1 cellular context compared by ENCODE assay signal in the genomic region with DNA sequence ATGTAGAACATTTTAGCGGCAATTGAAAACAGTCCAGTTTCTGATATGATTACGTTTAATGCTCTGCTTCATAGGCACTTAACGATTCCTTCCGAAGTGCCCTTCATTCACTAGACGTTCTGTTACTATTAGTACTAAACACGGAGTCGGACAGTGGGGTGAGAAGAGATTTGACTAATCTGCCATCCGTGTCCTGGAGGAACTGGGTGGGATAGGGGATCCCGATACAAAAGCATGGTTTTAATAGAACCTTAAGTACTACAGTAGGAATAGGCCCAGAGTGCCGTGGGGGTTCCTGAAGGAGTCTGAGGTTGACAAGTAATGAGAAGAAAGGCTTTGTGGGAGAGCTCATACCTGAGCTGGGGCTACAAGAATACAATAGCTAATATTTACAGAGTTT.
TF ChIP-seq lines count a peak whose summit lies in the region.

No MANE protein-coding gene starts in this region.

TF ChIP-seq in liver, 16 proteins besides CTCF, POLR2A, EP300 and RAD21 (continued from another document):
- no peak for TF ChIP-seq GABPA (IDR thresholded peaks at IDR 0.05 in 1 of 2, conservative IDR thresholded peaks at IDR 0.05 in 1 of 2)
- TF ChIP-seq, protein P1, sequence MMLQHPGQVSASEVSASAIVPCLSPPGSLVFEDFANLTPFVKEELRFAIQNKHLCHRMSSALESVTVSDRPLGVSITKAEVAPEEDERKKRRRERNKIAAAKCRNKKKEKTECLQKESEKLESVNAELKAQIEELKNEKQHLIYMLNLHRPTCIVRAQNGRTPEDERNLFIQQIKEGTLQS (IDR thresholded peaks at IDR 0.05) = no peak
